ENCODE assay signal across 14 cellular contexts in the genomic region with DNA sequence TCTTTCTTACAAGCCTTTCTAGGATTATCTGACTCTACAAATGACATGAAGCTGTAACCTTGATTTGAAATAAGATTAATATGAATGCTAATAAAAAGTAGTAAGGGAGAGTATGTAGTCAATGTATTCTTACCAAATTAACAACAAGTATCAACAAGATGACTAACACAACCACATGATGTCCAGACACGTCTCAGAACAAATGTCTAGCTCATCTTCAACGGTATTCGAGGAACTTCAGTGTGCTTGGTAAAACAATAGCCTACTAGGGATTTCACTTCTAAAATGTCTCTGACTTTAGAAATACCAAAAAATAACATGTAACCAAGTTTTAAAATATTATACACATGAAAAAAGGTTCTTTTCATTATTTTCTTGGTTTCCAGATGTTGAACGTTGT. TPM values are rescaled to one million over a fixed set of nuclear protein-coding genes. Genes with fewer than 3 reads are reported as not detected.
DNase-seq lines count a peak whose midpoint lies in the region; TF ChIP-seq lines count a peak whose summit lies in the region.
"Had no signal": no experiment of that assay in that cellular context is flagged by ENCODE, and none has a peak within 500 bp of the region (broad histone marks: within the 10 kb centered on the region; RNA-seq: fewer than 3 reads in every experiment).

No MANE protein-coding gene starts in this region.

- no peak for TF ChIP-seq POLR2A in breast epithelium (IDR thresholded peaks at IDR 0.05)

- H3K9me3 ChIP-seq in breast epithelium: no peaks in the 10 kb centered on the region
- H3K9me3 ChIP-seq in smooth muscle cell (replicated peaks; ENCODE audit: low read depth): no peaks in the 10 kb centered on the region
- H3K9me3 ChIP-seq: BE2C, colonic mucosa, prostate gland had no signal

- peaks cover 45% of the 10 kb centered on the region for H3K4me1 Mint-ChIP-seq in MCF 10A (ENCODE audit: insufficient read depth, unreplicated experiment)

- peak overlapping the region; percentile 89 for H3K27ac Mint-ChIP-seq in MCF 10A (ENCODE audit: low read depth, unreplicated experiment)

- H3K9me3 Mint-ChIP-seq in MCF 10A (ENCODE audit: unreplicated experiment): no peaks in the 10 kb centered on the region

- H3K4me1 ChIP-seq in breast epithelium (peaks cover 0 to 7% of the 10 kb centered on the region in 2 donors), smooth muscle cell (ENCODE audit: low read depth) (peaks cover 9% of the 10 kb centered on the region)
- H3K4me1 ChIP-seq: BE2C, colonic mucosa, prostate gland had no signal

- POLR2A ChIA-PET in MCF 10A (lab: Yijun Ruan, JAX): interaction anchor here (0.6 to 13.7 kb wide), 12 partner anchors 8 to 206 kb away, joined by 3 to 263 read pairs (median 4); no protein-coding TSS in a partner anchor

- peak overlapping the region; percentile 3 for H3K4me3 Mint-ChIP-seq in MCF 10A (ENCODE audit: unreplicated experiment)

- H3F3A ChIP-seq in smooth muscle cell (ENCODE audit: low read depth): peaks cover 14% of the 10 kb centered on the region

- CTCF ChIA-PET in MCF 10A (lab: Yijun Ruan, JAX): interaction anchor here (0.8 to 0.9 kb wide), 2 partner anchors 11 to 23 kb away, joined by 3 read pairs; no protein-coding TSS in a partner anchor

- peak overlapping the region; percentile 68 for H3K9ac ChIP-seq in smooth muscle cell (ENCODE audit: low read depth)

- H3K4me2 ChIP-seq in smooth muscle cell: peak overlapping the region; percentile 54

- H3K27me3 ChIP-seq in breast epithelium (no peaks in the 10 kb centered on the region), smooth muscle cell (ENCODE audit: low read depth) (no peaks in the 10 kb centered on the region)
- H3K27me3 ChIP-seq: BE2C, colonic mucosa had no signal

- H3K27ac ChIP-seq in breast epithelium (no peak overlapping the region), smooth muscle cell (ENCODE audit: low read depth) (peak overlapping the region; percentile 99)
- H3K27ac ChIP-seq: colonic mucosa, prostate gland had no signal

- WGBS in smooth muscle cell (ENCODE audit: low lambda C conversion rate): 42% methylated on average over 4 of the region's 4 CpGs

- no peak overlapping the region for H2AFZ ChIP-seq in smooth muscle cell (ENCODE audit: low read depth)

- H3K27me3 Mint-ChIP-seq in MCF 10A (ENCODE audit: insufficient read depth, unreplicated experiment): no peaks in the 10 kb centered on the region

- H3K36me3 Mint-ChIP-seq in MCF 10A (ENCODE audit: insufficient read depth, unreplicated experiment): peaks cover 16% of the 10 kb centered on the region

- no peak overlapping the region for H3K4me3 ChIP-seq in breast epithelium
- no peak overlapping the region for H3K4me3 ChIP-seq in fibroblast of mammary gland (ENCODE audit: control insufficient read depth, low read depth, low read length)
- no peak overlapping the region for H3K4me3 ChIP-seq in smooth muscle cell
- H3K4me3 ChIP-seq: colonic mucosa, lung, prostate gland had no signal

- TF ChIP-seq CTCF in MCF 10A (IDR thresholded peaks at IDR 0.05; ENCODE audit: unreplicated experiment) (no peak), breast epithelium (IDR thresholded peaks at IDR 0.05) (no peak), fibroblast of mammary gland (conservative IDR thresholded peaks at IDR 0.05; ENCODE audit: control insufficient read depth, insufficient read depth, low read depth, low read length) (no peak), smooth muscle cell (IDR thresholded peaks at IDR 0.05; ENCODE audit: borderline replicate concordance, insufficient read depth, poor library complexity, severe bottlenecking) (no peak)

- H3K36me3 ChIP-seq in breast epithelium: no peaks in the 10 kb centered on the region
- no peaks in the 10 kb centered on the region for H3K36me3 ChIP-seq in smooth muscle cell (ENCODE audit: low read depth)
- H3K36me3 ChIP-seq: colonic mucosa, prostate gland had no signal

- peaks cover 59% of the 10 kb centered on the region for H4K20me1 ChIP-seq in smooth muscle cell (ENCODE audit: low read depth)

- intact Hi-C loops in MCF 10A (cut with micrococcal nuclease): no loop called here
- intact Hi-C loops in breast epithelium (cut with DNase I; ENCODE audit: low total_unique reads): loop anchor here (5.0 kb wide), 1 partner anchor 210 kb away; the partner anchor contains the start of gene MTERF4

- BruUV-seq in MCF 10A (replicated peaks; lab: Mats Ljungman, UMichigan): no TSS peak

- DNase-seq in MCF 10A (ENCODE audit: unreplicated experiment): peak; percentile 63
- no peak for DNase-seq in breast epithelium (ENCODE audit: low spot score in 2 of 2)
- peak; percentile 8 for DNase-seq in OCI-M1 (lab: John Stamatoyannopoulos, UW)
- DNase-seq in fibroblast of mammary gland (ENCODE audit: low read depth): peak; percentile 88
- no peak for DNase-seq in smooth muscle cell (lab: John Stamatoyannopoulos, UW; ENCODE audit: unreplicated experiment)
- no peak for DNase-seq in NCI-H2171 treated with DMSO at 0.1 percent for 48 hours (lab: John Stamatoyannopoulos, UW)
- no peak for DNase-seq in cortex of kidney (lab: John Stamatoyannopoulos, UW)
- no peak for DNase-seq in SW 1271 (lab: John Stamatoyannopoulos, UW)
- DNase-seq: BE2C, colonic mucosa, head of caudate nucleus, NCI-H446 had no signal

- H3K79me2 ChIP-seq in smooth muscle cell (ENCODE audit: low read depth): peaks cover 91% of the 10 kb centered on the region

RNA-seq across cellular contexts. Expression of gene HDLBP, which starts 3.4 kb away (rescaled TPM):
- total RNA-seq in MCF 10A (2022) (670 and 743 TPM in 2 replicates), breast epithelium (100 to 1,000 TPM; 339 to 515 (median 383) TPM), smooth muscle cell (504 and 559 TPM in 2 replicates)
- 545 and 601 TPM in 2 replicates for polyA plus RNA-seq in smooth muscle cell

RNA-seq across cellular contexts. Expression of gene SEPTIN2, which starts 3.6 kb away (rescaled TPM):
- total RNA-seq in MCF 10A (2022): 254 and 271 TPM in 2 replicates
- total RNA-seq in breast epithelium: 100 to 1,000 TPM; 298 to 321 (median 299) TPM
- total RNA-seq in smooth muscle cell: 443 and 523 TPM in 2 replicates
- 314 and 344 TPM in 2 replicates for polyA plus RNA-seq in smooth muscle cell

RNA-seq across cellular contexts. Expression of gene FARP2, which starts 44.0 kb away (rescaled TPM):
- 31.7 and 32.6 TPM in 2 replicates for total RNA-seq in MCF 10A (2022)
- total RNA-seq in breast epithelium: 10 to 100 TPM; 34.4 to 43.3 (median 40.3) TPM
- 27.4 and 27.6 TPM in 2 replicates for total RNA-seq in smooth muscle cell
- 15.9 and 18.4 TPM in 2 replicates for polyA plus RNA-seq in smooth muscle cell

Comparison
In these comparisons a context has a peak if more than half of its experiments do, and no peak if none do; other contexts are left out.
1. DNase-seq: peak in MCF 10A (single experiment), OCI-M1 (single experiment) and fibroblast of mammary gland (single experiment); none in breast epithelium (0 of 2), smooth muscle cell (single experiment), NCI-H2171 treated with DMSO at 0.1 percent for 48 hours (single experiment), cortex of kidney (single experiment) and SW 1271 (0 of 2).